Comparison of ENCODE assay signal across 8 cellular contexts in genomic region chr2:69565431-69565839, GRCh38.
DNase-seq lines count a peak whose midpoint lies in the region; ATAC-seq, FAIRE-seq and TF ChIP-seq lines count a peak whose summit lies in the region.

No MANE protein-coding gene starts in this region.

- peaks cover 7 to 11% of the 10 kb centered on the region in 2 donors for H3K36me3 Mint-ChIP-seq in CD14-positive monocyte
- peaks cover 9% of the 10 kb centered on the region for H3K36me3 Mint-ChIP-seq in activated CD4-positive, alpha-beta T cell treated with anti-CD3 and anti-CD28 coated beads for 36 hours (ENCODE audit: low read depth)

- no peaks in the 10 kb centered on the region for H3K27me3 Mint-ChIP-seq in CD14-positive monocyte (ENCODE audit: low read depth in 3 of 3)
- H3K27me3 Mint-ChIP-seq in activated CD4-positive, alpha-beta T cell treated with anti-CD3 and anti-CD28 coated beads for 36 hours: no peaks in the 10 kb centered on the region

- no peak overlapping the region for H3K4me3 ChIP-seq in coronary artery

- peak; percentile 78 for ATAC-seq in activated CD4-positive, alpha-beta T cell treated with anti-CD3 and anti-CD28 coated beads for 36 hours

- H3K9me3 Mint-ChIP-seq in CD14-positive monocyte: no peaks in the 10 kb centered on the region
- H3K9me3 Mint-ChIP-seq in activated CD4-positive, alpha-beta T cell treated with anti-CD3 and anti-CD28 coated beads for 36 hours (ENCODE audit: low read depth): no peaks in the 10 kb centered on the region

- peaks cover 33% of the 10 kb centered on the region for H3K4me1 Mint-ChIP-seq in CD14-positive monocyte
- peaks cover 93% of the 10 kb centered on the region for H3K4me1 Mint-ChIP-seq in activated CD4-positive, alpha-beta T cell treated with anti-CD3 and anti-CD28 coated beads for 36 hours

- CTCF ChIA-PET in activated CD4-positive, alpha-beta T cell treated with anti-CD3 and anti-CD28 coated beads for 36 hours (lab: Charles Lee): interaction anchor here (0.6 to 7.9 kb wide), 55 partner anchors 8 to 592 kb away, joined by 3 to 189 read pairs (median 5); no protein-coding TSS in a partner anchor

- intact Hi-C loops in CD14-positive monocyte (cut with micrococcal nuclease): no loop called here
- intact Hi-C loops in activated CD4-positive, alpha-beta T cell treated with anti-CD3 and anti-CD28 coated beads for 36 hours (cut with DNase I, micrococcal nuclease): loop anchor here (2.0 to 10.0 kb wide), 3 partner anchors 77 to 188 kb away; partner anchors contain the start of gene AAK1 (in 2 of the 2)

- DNase-seq in CD14-positive monocyte (ENCODE audit: low spot score) (peak; percentile 66), GM19239 (ENCODE audit: insufficient read length, low spot score) (peak; percentile 55), NAMALWA (ENCODE audit: low spot score) (peak; percentile 79), coronary artery (ENCODE audit: low spot score) (no peak), mucosa of gallbladder (ENCODE audit: low spot score) (peak; percentile 40), EL (no peak)
- DNase-seq in activated CD4-positive, alpha-beta T cell treated with anti-CD3 and anti-CD28 coated beads for 36 hours: peak; percentile 83
- peak; percentile 27 to 56 for DNase-seq in stimulated activated CD8-positive, alpha-beta memory T cell treated with anti-CD3 and anti-CD28 coated beads, Interleukin-7, amount 100 ng/mL, for 48 hours (ENCODE audit: extremely low read depth in 1 of 2, low read depth in 1 of 2)

- POLR2A ChIA-PET in activated CD4-positive, alpha-beta T cell treated with anti-CD3 and anti-CD28 coated beads for 36 hours (lab: Charles Lee): interaction anchor here (0.6 to 1.0 kb wide), 2 partner anchors 94 to 457 kb away, joined by 3 to 7 read pairs; no protein-coding TSS in a partner anchor

- H3K27ac Mint-ChIP-seq in CD14-positive monocyte: peak overlapping the region in 1 of 7 donors; percentile 44
- peak overlapping the region; percentile 52 for H3K27ac Mint-ChIP-seq in activated CD4-positive, alpha-beta T cell treated with anti-CD3 and anti-CD28 coated beads for 36 hours

- H3K27ac ChIP-seq in coronary artery: no peak overlapping the region

- H3K4me3 Mint-ChIP-seq in CD14-positive monocyte: no peak overlapping the region
- no peak overlapping the region for H3K4me3 Mint-ChIP-seq in activated CD4-positive, alpha-beta T cell treated with anti-CD3 and anti-CD28 coated beads for 36 hours

- TF ChIP-seq CTCF in CD14-positive monocyte (IDR thresholded peaks at IDR 0.05) (peak; percentile 96), coronary artery (IDR thresholded peaks at IDR 0.05) (peak; percentile 43)

- FAIRE-seq in GM19239 (lab: Jason Lieb, UNC): peak; percentile 75

Comparison
In these comparisons a context has a peak if more than half of its experiments do, and no peak if none do; other contexts are left out.
1. DNase-seq: peak in CD14-positive monocyte (single experiment), GM19239 (single experiment), NAMALWA (single experiment), activated CD4-positive, alpha-beta T cell treated with anti-CD3 and anti-CD28 coated beads for 36 hours (single experiment), mucosa of gallbladder (single experiment) and stimulated activated CD8-positive, alpha-beta memory T cell treated with anti-CD3 and anti-CD28 coated beads, Interleukin-7, amount 100 ng/mL, for 48 hours (2 of 2); none in coronary artery (single experiment) and EL (single experiment).
2. intact Hi-C loops: an anchor here in activated CD4-positive, alpha-beta T cell treated with anti-CD3 and anti-CD28 coated beads for 36 hours (2.0 to 10.0 kb wide); none called in CD14-positive monocyte.